20 cellular contexts compared by ENCODE assay signal in genomic region chr12:7015555-7016370, GRCh38. TPM values are rescaled to one million over a fixed set of nuclear protein-coding genes. Genes with fewer than 3 reads are reported as not detected.
DNase-seq lines count a peak whose midpoint lies in the region; ATAC-seq and TF ChIP-seq lines count a peak whose summit lies in the region.
"Had no signal": no experiment of that assay in that cellular context is flagged by ENCODE, and none has a peak within 500 bp of the region (broad histone marks: within the 10 kb centered on the region; RNA-seq: fewer than 3 reads in every experiment).

No MANE protein-coding gene starts in this region.

- peaks cover 18% of the 10 kb centered on the region for H3K36me3 Mint-ChIP-seq in CD4-positive, alpha-beta T cell (ENCODE audit: low read depth)
- H3K36me3 Mint-ChIP-seq: neural progenitor cell had no signal

- H3K27me3 ChIP-seq in CD4-positive, alpha-beta T cell (ENCODE audit: control insufficient read depth, insufficient read depth, low read length): no peaks in the 10 kb centered on the region
- no peaks in the 10 kb centered on the region for H3K27me3 ChIP-seq in psoas muscle (ENCODE audit: insufficient read depth in 3 of 3, low read length in 2 of 3)
- H3K27me3 ChIP-seq: neural progenitor cell, spleen had no signal

- POLR2A ChIA-PET in CD4-positive, alpha-beta T cell (lab: Charles Lee): no interaction called here
- POLR2A ChIA-PET in OCI-LY7 (lab: Charles Lee): interaction anchor here (0.6 to 1.3 kb wide), 4 partner anchors 12 to 1009 kb away, joined by 3 read pairs; no protein-coding TSS in a partner anchor

- peaks cover 30% of the 10 kb centered on the region for H3K4me1 Mint-ChIP-seq in CD4-positive, alpha-beta T cell (ENCODE audit: low read depth)

- H3K4me1 ChIP-seq in OCI-LY7 (ENCODE audit: insufficient read depth, low read length, poor library complexity, severe bottlenecking) (peaks cover 26% of the 10 kb centered on the region), psoas muscle (peaks cover 50% of the 10 kb centered on the region)

- no peaks in the 10 kb centered on the region for H3K9me3 Mint-ChIP-seq in CD4-positive, alpha-beta T cell
- H3K9me3 Mint-ChIP-seq: activated CD4-positive, alpha-beta memory T cell treated with anti-CD3 and anti-CD28 coated beads for 36 hours; activated naive CD4-positive, alpha-beta T cell treated with anti-CD3 and anti-CD28 coated beads, Interleukin-2, amount 50 U/mL, for 72 hours; neural progenitor cell had no signal

- H3K36me3 ChIP-seq in OCI-LY7 (ENCODE audit: insufficient read depth, low read length) (peaks cover 45% of the 10 kb centered on the region), psoas muscle (ENCODE audit: insufficient read depth in 1 of 2, low read depth in 1 of 2) (peaks cover 2 to 21% of the 10 kb centered on the region in 2 donors)
- H3K36me3 ChIP-seq: neural progenitor cell had no signal

- peaks cover 22% of the 10 kb centered on the region for H3K79me2 ChIP-seq in OCI-LY7 (ENCODE audit: insufficient read depth, low read depth, low read length)

- TF ChIP-seq CTCF in CD4-positive, alpha-beta T cell (IDR thresholded peaks at IDR 0.05): no peak
- TF ChIP-seq CTCF in OCI-LY7 (conservative IDR thresholded peaks at IDR 0.05; ENCODE audit: low read length) (no peak), fibroblast of villous mesenchyme (IDR thresholded peaks at IDR 0.05; ENCODE audit: insufficient read depth, low read depth, low read length) (no peak), psoas muscle (IDR thresholded peaks at IDR 0.05) (no peak), GM20000 (IDR thresholded peaks at IDR 0.05; ENCODE audit: extremely low read depth, missing control alignments) (no peak)

- H3K4me3 ChIP-seq in OCI-LY7 (ENCODE audit: low read depth, low read length, poor library complexity, severe bottlenecking): no peak overlapping the region
- H3K4me3 ChIP-seq in fibroblast of villous mesenchyme (ENCODE audit: low read depth, low read length): no peak overlapping the region
- peak overlapping the region; percentile 97 for H3K4me3 ChIP-seq in psoas muscle
- H3K4me3 ChIP-seq: neural progenitor cell, spleen had no signal

- DNase-seq in CD4-positive, alpha-beta T cell: no peak
- no peak for DNase-seq in OCI-LY7 (ENCODE audit: low spot score)
- peak; percentile 28 for DNase-seq in fibroblast of villous mesenchyme (ENCODE audit: low read depth)
- no peak for DNase-seq in psoas muscle
- no peak for DNase-seq in NCI-H1436 treated with DMSO at 0.1 percent for 48 hours (lab: John Stamatoyannopoulos, UW)
- DNase-seq in GM20000 (ENCODE audit: low spot score): no peak
- DNase-seq: activated CD4-positive, alpha-beta memory T cell treated with anti-CD3 and anti-CD28 coated beads for 36 hours; cortex of kidney; foreskin fibroblast; mesendoderm; NCI-H1436; NCI-H2171; OCI-M1; SHP77 treated with DMSO at 0.1 percent for 48 hours; spleen; substantia nigra had no signal

- H3K27me3 Mint-ChIP-seq in CD4-positive, alpha-beta T cell: no peaks in the 10 kb centered on the region
- H3K27me3 Mint-ChIP-seq: activated CD4-positive, alpha-beta memory T cell treated with anti-CD3 and anti-CD28 coated beads for 36 hours had no signal

- peak overlapping the region; percentile 35 for H3K4me3 Mint-ChIP-seq in CD4-positive, alpha-beta T cell
- H3K4me3 Mint-ChIP-seq: activated CD4-positive, alpha-beta memory T cell treated with anti-CD3 and anti-CD28 coated beads for 36 hours had no signal

- peak overlapping the region; percentile 17 for H3K4me2 ChIP-seq in OCI-LY7 (ENCODE audit: low read length)

- no peak overlapping the region for H2AFZ ChIP-seq in OCI-LY7 (ENCODE audit: low read length)
- H2AFZ ChIP-seq: neural progenitor cell had no signal

- WGBS in psoas muscle, 3 donors: 63 to 78% (median 64%) methylated on average over 6 of the region's 6 CpGs

- TSS peak; percentile 2 for BruUV-seq in OCI-LY7 (replicated peaks; lab: Mats Ljungman, UMichigan)

- H3K9me2 ChIP-seq in OCI-LY7 (ENCODE audit: insufficient read depth, low read length): no peaks in the 10 kb centered on the region

- no peaks in the 10 kb centered on the region for H3K9me3 ChIP-seq in CD4-positive, alpha-beta T cell (ENCODE audit: control insufficient read depth, low read length)
- H3K9me3 ChIP-seq in OCI-LY7 (ENCODE audit: low read length): no peaks in the 10 kb centered on the region
- H3K9me3 ChIP-seq in psoas muscle: no peaks in the 10 kb centered on the region
- H3K9me3 ChIP-seq: spleen had no signal

- no peaks in the 10 kb centered on the region for H4K20me1 ChIP-seq in OCI-LY7 (ENCODE audit: insufficient read depth, low read length)

- no peak for ATAC-seq in CD4-positive, alpha-beta T cell (ENCODE audit: poor library complexity)
- ATAC-seq in psoas muscle (no peak), HG02981 (IDR thresholded peaks at IDR 0.05; ENCODE audit: unreplicated experiment) (no peak), GM18498 (IDR thresholded peaks at IDR 0.05; ENCODE audit: unreplicated experiment) (no peak)
- ATAC-seq: activated naive CD4-positive, alpha-beta T cell treated with anti-CD3 and anti-CD28 coated beads, Interleukin-2, amount 50 U/mL, for 72 hours had no signal

- no peak overlapping the region for H3K27ac ChIP-seq in CD4-positive, alpha-beta T cell (ENCODE audit: low read depth, low read length)
- H3K27ac ChIP-seq in OCI-LY7 (ENCODE audit: low read depth, low read length, poor library complexity, severe bottlenecking) (no peak overlapping the region), psoas muscle (no peak overlapping the region)
- H3K27ac ChIP-seq: neural progenitor cell, spleen had no signal

- CTCF ChIA-PET in CD4-positive, alpha-beta T cell (lab: Charles Lee): interaction anchor here (0.7 to 1.9 kb wide), 6 partner anchors 17 to 143 kb away, joined by 3 to 5 read pairs (median 3); partner anchors contain the start of gene SPSB2
- CTCF ChIA-PET in OCI-LY7 (lab: Charles Lee; ENCODE audit: unreplicated experiment): no interaction called here

- intact Hi-C loops in CD4-positive, alpha-beta T cell (cut with DNase I, micrococcal nuclease): loop anchor here (2.0 to 5.0 kb wide), 5 partner anchors 37 to 172 kb away; partner anchors contain the start of genes C1RL (in 2 of the 2), PEX5 (in 1 of the 2) and SPSB2 (in 1 of the 2)
- intact Hi-C loops in OCI-LY7 (cut with micrococcal nuclease; ENCODE audit: unreplicated experiment): loop anchor here (5.0 kb wide), 1 partner anchor 92 kb away; the partner anchor contains the start of gene C1RL
- intact Hi-C loops in psoas muscle (cut with DNase I): loop anchor here in 1 of 2 donors (5.0 kb wide), 1 partner anchor 48 kb away; no protein-coding TSS in a partner anchor

- peak overlapping the region; percentile 1 for H3K27ac Mint-ChIP-seq in CD4-positive, alpha-beta T cell
- H3K27ac Mint-ChIP-seq: activated CD4-positive, alpha-beta memory T cell treated with anti-CD3 and anti-CD28 coated beads for 36 hours; activated naive CD4-positive, alpha-beta T cell treated with anti-CD3 and anti-CD28 coated beads, Interleukin-2, amount 50 U/mL, for 72 hours; neural progenitor cell had no signal

RNA-seq across cellular contexts. Expression of gene LPCAT3, which starts 2.5 kb away (rescaled TPM):
- 10 to 100 TPM; 11.8 to 14.8 TPM for total RNA-seq in CD4-positive, alpha-beta T cell
- total RNA-seq in OCI-LY7 (2014; rRNA removed; shearing (Covaris generic)): 11.6 and 17.4 TPM in 2 replicates
- total RNA-seq in OCI-LY7 (2022): 29.7 TPM in 2 replicates
- 20.6 and 26.3 TPM in 2 replicates for total RNA-seq in fibroblast of villous mesenchyme
- total RNA-seq in psoas muscle: 10 to 100 TPM; 24.0 to 56.5 (median 41.6) TPM
- 10 to 100 TPM; 13.9 to 26.2 (median 17.4) TPM for polyA plus RNA-seq in psoas muscle

RNA-seq across cellular contexts. Expression of gene C1S, which starts 44.8 kb away (rescaled TPM):
- 1 to 10 TPM; 3.8 to 4.6 TPM for total RNA-seq in CD4-positive, alpha-beta T cell
- total RNA-seq in OCI-LY7 (2014; rRNA removed; shearing (Covaris generic)): 5.2 and 9.8 TPM in 2 replicates
- total RNA-seq in OCI-LY7 (2022): 3.6 and 5.2 TPM in 2 replicates
- 127 and 146 TPM in 2 replicates for total RNA-seq in fibroblast of villous mesenchyme
- total RNA-seq in psoas muscle: 10 to 100 TPM; 49.0 to 98.5 (median 75.6) TPM
- 10 to 100 TPM; 35.9 to 44.4 (median 38.2) TPM for polyA plus RNA-seq in psoas muscle

RNA-seq across cellular contexts. Expression of gene EMG1, which starts 45.0 kb away (rescaled TPM):
- 10 to 100 TPM; 33.9 to 34.8 TPM for total RNA-seq in CD4-positive, alpha-beta T cell
- 60.4 and 61.7 TPM in 2 replicates for total RNA-seq in OCI-LY7 (2014; rRNA removed; shearing (Covaris generic))
- 82.7 and 99.0 TPM in 2 replicates for total RNA-seq in OCI-LY7 (2022)
- total RNA-seq in fibroblast of villous mesenchyme: 32.9 and 44.9 TPM in 2 replicates
- 10 to 100 TPM; 30.1 to 59.4 (median 44.8) TPM for total RNA-seq in psoas muscle
- polyA plus RNA-seq in psoas muscle: 10 to 100 TPM; 26.6 to 66.5 (median 50.4) TPM

RNA-seq across cellular contexts. Expression of gene PHB2, which starts 45.3 kb away (rescaled TPM):
- 100 to 1,000 TPM; 138 to 147 TPM for total RNA-seq in CD4-positive, alpha-beta T cell
- total RNA-seq in OCI-LY7 (2014; rRNA removed; shearing (Covaris generic)): 330 and 358 TPM in 2 replicates
- total RNA-seq in OCI-LY7 (2022) (379 and 412 TPM in 2 replicates), fibroblast of villous mesenchyme (143 and 155 TPM in 2 replicates), psoas muscle (100 to 1,000 TPM; 137 to 278 (median 180) TPM)
- 100 to 1,000 TPM; 176 to 381 (median 208) TPM for polyA plus RNA-seq in psoas muscle

Comparison
In these comparisons a context has a peak if more than half of its experiments do, and no peak if none do; other contexts are left out.
1. RNA of gene C1S, which starts 44.8 kb away (total RNA-seq): 127 to 146 TPM in fibroblast of villous mesenchyme and 49.0 to 98.5 TPM in psoas muscle; 3.6 to 9.8 TPM in OCI-LY7 and 3.8 to 4.6 TPM in CD4-positive, alpha-beta T cell; every median in the first group is over 4 times any median in the second.